In the genomic region with DNA sequence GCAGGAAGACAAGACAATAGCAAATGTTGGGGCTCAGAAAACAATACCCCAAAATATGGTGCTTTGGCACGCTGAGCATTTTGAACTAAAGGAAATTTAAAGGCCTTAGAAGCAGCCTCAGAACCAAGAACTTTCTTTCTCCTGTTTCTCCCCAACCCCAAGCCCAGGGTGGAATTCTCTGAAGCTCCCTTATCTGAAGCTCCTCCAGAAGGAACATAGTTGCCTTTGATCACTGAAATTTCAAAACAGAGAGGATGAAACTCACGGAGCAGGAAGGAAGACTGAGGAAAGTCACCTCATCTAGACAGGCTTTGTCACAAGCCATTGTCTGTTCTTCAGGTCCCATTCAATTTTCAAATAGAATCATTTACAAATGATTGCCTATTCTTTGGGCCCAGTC, we compare ENCODE assay signal across 13 cellular contexts. TPM values are rescaled to one million over a fixed set of nuclear protein-coding genes. Genes with fewer than 3 reads are reported as not detected.
DNase-seq lines count a peak whose midpoint lies in the region; ATAC-seq and TF ChIP-seq lines count a peak whose summit lies in the region.
"Had no signal": no experiment of that assay in that cellular context is flagged by ENCODE, and none has a peak within 500 bp of the region (broad histone marks: within the 10 kb centered on the region; RNA-seq: fewer than 3 reads in every experiment).

No MANE protein-coding gene starts in this region.

- H2BK15ac ChIP-seq in mesendoderm (replicated peaks; ENCODE audit: low read depth), result peak overlapping the region; percentile 74

- no peaks in the 10 kb centered on the region for H3K9me3 Mint-ChIP-seq in endodermal cell
- H3K9me3 Mint-ChIP-seq: CD14-positive monocyte; CD8-positive, alpha-beta memory T cell had no signal

- peak overlapping the region; percentile 16 for H3K27ac ChIP-seq in HUES48 (ENCODE audit: low read depth, low read length)
- H3K27ac ChIP-seq in endodermal cell (ENCODE audit: low read depth, low read length), result no peak overlapping the region
- peak overlapping the region; percentile 12 for H3K27ac ChIP-seq in mesendoderm (ENCODE audit: low read depth, low read length)
- H3K27ac ChIP-seq: A549 had no signal

- H3K9ac ChIP-seq in HUES48 (ENCODE audit: low read depth, low read length) (no peak overlapping the region), endodermal cell (ENCODE audit: extremely low read depth, low read length, poor library complexity, severe bottlenecking) (no peak overlapping the region), mesendoderm (ENCODE audit: low read length) (peak overlapping the region; percentile 28)

- H3K79me1 ChIP-seq in mesendoderm (ENCODE audit: low read length), result no peaks in the 10 kb centered on the region

- H3K4me1 ChIP-seq in HUES48 (ENCODE audit: control insufficient read depth, insufficient read depth, low read length), result peaks cover 15% of the 10 kb centered on the region
- H3K4me1 ChIP-seq in endodermal cell (ENCODE audit: control insufficient read depth, insufficient read depth, low read length), result peaks cover 6% of the 10 kb centered on the region
- peaks cover 5% of the 10 kb centered on the region for H3K4me1 ChIP-seq in mesendoderm (ENCODE audit: control insufficient read depth, low read depth, low read length)
- H3K4me1 ChIP-seq: A549 had no signal

- peak overlapping the region; percentile 51 for H2BK120ac ChIP-seq in mesendoderm (ENCODE audit: low read depth, low read length)

- H3K4me3 ChIP-seq in HUES48 (ENCODE audit: low read depth, low read length) (no peak overlapping the region), endodermal cell (ENCODE audit: low read length) (no peak overlapping the region), mesendoderm (ENCODE audit: low read length) (no peak overlapping the region), lower leg skin (ENCODE audit: low read depth, poor library complexity, severe bottlenecking) (no peak overlapping the region)
- H3K4me3 ChIP-seq: A549, HAP-1, K562 had no signal

- intact Hi-C loops in lower leg skin (cut with DNase I; ENCODE audit: low total_unique reads), result no loop called here

- no peaks in the 10 kb centered on the region for H3K79me2 ChIP-seq in mesendoderm (ENCODE audit: control insufficient read depth, insufficient read depth, low read length)

- no peak overlapping the region for H3K4me2 ChIP-seq in mesendoderm (ENCODE audit: low read length)
- H3K4me2 ChIP-seq: A549 had no signal

- WGBS in endodermal cell (ENCODE audit: insufficient coverage in 1 of 2, insufficient read length in 1 of 2), 2 experiments, result 84% methylated on average over 2 of the region's 2 CpGs
- no CpG with 5 or more reads among the region's 2 CpGs for WGBS in mesendoderm (ENCODE audit: extremely low coverage, insufficient coverage, low lambda C conversion rate)
- WGBS in lower leg skin, 2 donors, result 93 to 95% methylated on average over 2 of the region's 2 CpGs

- no peaks in the 10 kb centered on the region for H3K27me3 ChIP-seq in HUES48 (ENCODE audit: control insufficient read depth, insufficient read depth, low read length)
- no peaks in the 10 kb centered on the region for H3K27me3 ChIP-seq in endodermal cell (ENCODE audit: control insufficient read depth, insufficient read depth, low read length, poor library complexity, severe bottlenecking)
- no peaks in the 10 kb centered on the region for H3K27me3 ChIP-seq in mesendoderm (ENCODE audit: insufficient read depth, low read length, poor library complexity)

- H3K18ac ChIP-seq in mesendoderm (ENCODE audit: low read length), result peak overlapping the region; percentile 92

- H3K9me3 ChIP-seq in HUES48 (ENCODE audit: control insufficient read depth, insufficient read depth, low read length) (no peaks in the 10 kb centered on the region), endodermal cell (ENCODE audit: control insufficient read depth, low read length) (no peaks in the 10 kb centered on the region)
- H3K9me3 ChIP-seq: A549, HAP-1 had no signal

- H3K27ac Mint-ChIP-seq in endodermal cell, result peak overlapping the region; percentile 81
- H3K27ac Mint-ChIP-seq: CD14-positive monocyte; CD8-positive, alpha-beta memory T cell had no signal

- DNase-seq in endodermal cell (no peak), mesendoderm (peak; percentile 47), lower leg skin (ENCODE audit: low spot score in 2 of 2) (no peak), NCI-H187 treated with DMSO at 0.1 percent for 48 hours (lab: John Stamatoyannopoulos, UW) (no peak)
- DNase-seq: CD8-positive, alpha-beta memory T cell; DMS 273 treated with DMSO at 0.1 percent for 48 hours had no signal

- no peak overlapping the region for H2BK5ac ChIP-seq in mesendoderm (ENCODE audit: low read length)

- ATAC-seq in GM19463 (IDR thresholded peaks at IDR 0.05; ENCODE audit: unreplicated experiment), result no peak
- no peak for ATAC-seq in HG02870 (IDR thresholded peaks at IDR 0.05; ENCODE audit: unreplicated experiment)
- ATAC-seq: A549, K562 had no signal

- no peak overlapping the region for H3K23ac ChIP-seq in mesendoderm (ENCODE audit: low read length)

- H3K4me3 Mint-ChIP-seq in endodermal cell, result no peak overlapping the region
- H3K4me3 Mint-ChIP-seq: CD14-positive monocyte; CD8-positive, alpha-beta memory T cell had no signal

- no peaks in the 10 kb centered on the region for H3K36me3 Mint-ChIP-seq in endodermal cell (ENCODE audit: low read depth)
- H3K36me3 Mint-ChIP-seq: CD14-positive monocyte had no signal

- H3K4ac ChIP-seq in mesendoderm (ENCODE audit: low read depth, low read length), result peak overlapping the region; percentile 31

- no peak overlapping the region for H4K8ac ChIP-seq in mesendoderm (ENCODE audit: low read depth, low read length)

- peaks cover 29% of the 10 kb centered on the region for H3K4me1 Mint-ChIP-seq in endodermal cell
- H3K4me1 Mint-ChIP-seq: CD14-positive monocyte; CD8-positive, alpha-beta memory T cell had no signal

- no peaks in the 10 kb centered on the region for H3K36me3 ChIP-seq in HUES48 (ENCODE audit: control insufficient read depth, insufficient read depth, low read length)
- H3K36me3 ChIP-seq in endodermal cell (ENCODE audit: control insufficient read depth, insufficient read depth, low read length), result no peaks in the 10 kb centered on the region
- no peaks in the 10 kb centered on the region for H3K36me3 ChIP-seq in mesendoderm (ENCODE audit: control insufficient read depth, insufficient read depth, low read length)
- H3K36me3 ChIP-seq: HAP-1 had no signal

- TF ChIP-seq POLR2A in lower leg skin (IDR thresholded peaks at IDR 0.05), result no peak

- peak overlapping the region; percentile 63 for H3K56ac ChIP-seq in mesendoderm (ENCODE audit: low read length)

- H2AK5ac ChIP-seq in mesendoderm (ENCODE audit: low read length), result no peak overlapping the region

- no peak overlapping the region for H4K5ac ChIP-seq in mesendoderm (ENCODE audit: low read length)

- TF ChIP-seq CTCF in endodermal cell (conservative IDR thresholded peaks at IDR 0.05) (no peak), lower leg skin (IDR thresholded peaks at IDR 0.05) (no peak)

- no peaks in the 10 kb centered on the region for H3K27me3 Mint-ChIP-seq in endodermal cell (ENCODE audit: insufficient read depth)
- H3K27me3 Mint-ChIP-seq: CD8-positive, alpha-beta memory T cell had no signal

RNA-seq across cellular contexts. Expression of a gene that starts 15.5 kb away (rescaled TPM):
- total RNA-seq in endodermal cell (10 to 100 TPM; 42.2 to 56.3 TPM), lower leg skin (10 to 100 TPM; 30.4 to 50.2 (median 36.5) TPM)
- 32.5 TPM for polyA plus RNA-seq in endodermal cell (2013, experiment 1 of 2)
- 36.1 TPM for polyA plus RNA-seq in endodermal cell (2013, experiment 2 of 2)
- polyA plus RNA-seq in mesendoderm (2013, experiment 1 of 2), result 15.0 TPM
- 15.1 TPM for polyA plus RNA-seq in mesendoderm (2013, experiment 2 of 2)
